22 cellular contexts compared by ENCODE assay signal in genomic region chr7:97015279-97015678, GRCh38. TPM values are rescaled to one million over a fixed set of nuclear protein-coding genes. Genes with fewer than 3 reads are reported as not detected.
DNase-seq lines count a peak whose midpoint lies in the region; ATAC-seq and TF ChIP-seq lines count a peak whose summit lies in the region.
"Had no signal": no experiment of that assay in that cellular context is flagged by ENCODE, and none has a peak within 500 bp of the region (broad histone marks: within the 10 kb centered on the region; RNA-seq: fewer than 3 reads in every experiment).

No MANE protein-coding gene starts in this region.

- peaks cover 28% of the 10 kb centered on the region for H3K27me3 ChIP-seq in SK-N-SH (ENCODE audit: insufficient read depth)

- CTCF ChIA-PET in SK-N-SH (lab: Yijun Ruan, JAX): interaction anchor here (0.6 to 6.3 kb wide), 10 partner anchors 9 to 1098 kb away, joined by 3 to 78 read pairs (median 4); partner anchors contain the start of genes DLX5 and DLX6

- peak overlapping the region; percentile 45 for H3K27ac Mint-ChIP-seq in mesothelial cell of epicardium
- H3K27ac Mint-ChIP-seq: CD4-positive, alpha-beta memory T cell had no signal

- H3K9me3 ChIP-seq in SK-N-MC (ENCODE audit: low read depth, low read length) (no peaks in the 10 kb centered on the region), SK-N-SH (no peaks in the 10 kb centered on the region)

- no peak overlapping the region for H2AFZ ChIP-seq in SK-N-SH (ENCODE audit: low read depth)
- H2AFZ ChIP-seq: GM23248 had no signal

- DNase-seq in NCI-H748 (lab: John Stamatoyannopoulos, UW; ENCODE audit: unreplicated experiment) (peak; percentile 85), NCI-H748 treated with DMSO at 0.1 percent for 48 hours (lab: John Stamatoyannopoulos, UW) (no peak), SK-N-MC (ENCODE audit: low read depth, low spot score) (no peak), mesothelial cell of epicardium (ENCODE audit: low spot score in 2 of 2, unreplicated experiment in 2 of 2) (no peak), Ammon's horn (ENCODE audit: low spot score) (no peak), SK-N-SH (no peak)
- no peak for DNase-seq in activated naive CD4-positive, alpha-beta T cell (lab: John Stamatoyannopoulos, UW)
- DNase-seq: CD4-positive, alpha-beta memory T cell; DMS153; GF-D8; GM23248; MV-4-11; NCI-H187 treated with DMSO at 0.1 percent for 48 hours; NCI-H446; NCI-H69; OCI-M1; Right ventricle myocardium superior had no signal

- POLR2A ChIA-PET in SK-N-SH (lab: Yijun Ruan, JAX): interaction anchor here (1.2 kb wide), 1 partner anchor 9 kb away, joined by 7 read pairs; no protein-coding TSS in a partner anchor

- H3K4me1 Mint-ChIP-seq in mesothelial cell of epicardium: peaks cover 52% of the 10 kb centered on the region

- H3K9me3 Mint-ChIP-seq in mesothelial cell of epicardium: no peaks in the 10 kb centered on the region

- TF ChIP-seq CTCF in mesothelial cell of epicardium (IDR thresholded peaks at IDR 0.05; ENCODE audit: unreplicated experiment) (no peak), SK-N-SH (IDR thresholded peaks at IDR 0.05) (no peak)

- H3F3A ChIP-seq in SK-N-SH (replicated peaks; ENCODE audit: insufficient read depth): no peaks in the 10 kb centered on the region

- H3K79me2 ChIP-seq in SK-N-SH (ENCODE audit: insufficient read depth): no peaks in the 10 kb centered on the region

- ATAC-seq in GM21390 (IDR thresholded peaks at IDR 0.05; ENCODE audit: unreplicated experiment): no peak

- TF ChIP-seq RAD21 in SK-N-SH (IDR thresholded peaks at IDR 0.05; ENCODE audit: low read length): no peak

- 64% methylated on average over 3 of the region's 3 CpGs for WGBS in SK-N-SH (ENCODE audit: low lambda C conversion rate)

- H3K36me3 Mint-ChIP-seq in mesothelial cell of epicardium: peaks cover 17% of the 10 kb centered on the region

- H3K36me3 ChIP-seq in SK-N-MC (ENCODE audit: insufficient read depth, low read length) (no peaks in the 10 kb centered on the region), SK-N-SH (replicated peaks in 1 of 2; ENCODE audit: control insufficient read depth in 1 of 2, insufficient read depth in 2 of 2, low read length in 1 of 2) (peaks cover 0 to 2% of the 10 kb centered on the region in 2 experiments)
- H3K36me3 ChIP-seq: BLaER1 had no signal

- H3K4me1 ChIP-seq in SK-N-SH (ENCODE audit: control insufficient read depth in 1 of 2, insufficient read depth in 2 of 2, low read depth in 1 of 2, low read length in 1 of 2): peaks cover 0 to 8% of the 10 kb centered on the region in 2 experiments; a peak in 3 of 4 replicates

- H3K9me2 ChIP-seq in SK-N-SH: no peaks in the 10 kb centered on the region

- no peak overlapping the region for H3K4me3 Mint-ChIP-seq in mesothelial cell of epicardium

- H3K27me3 Mint-ChIP-seq in mesothelial cell of epicardium (ENCODE audit: low read depth): peaks cover 96% of the 10 kb centered on the region

- peak overlapping the region; percentile 71 for H3K4me3 ChIP-seq in SK-N-MC
- no peak overlapping the region for H3K4me3 ChIP-seq in SK-N-SH (ENCODE audit: low read depth in 2 of 2, low read length in 1 of 2)
- H3K4me3 ChIP-seq: BLaER1, GM23248 had no signal

- H3K27ac ChIP-seq in SK-N-MC (no peak overlapping the region; the same call in 1 of the 2 replicates), SK-N-SH (ENCODE audit: low read depth in 2 of 2, low read length in 1 of 2) (no peak overlapping the region)
- H3K27ac ChIP-seq: BLaER1, GM23248, KMS-11 had no signal

- no peak for TF ChIP-seq EP300 in SK-N-SH (IDR thresholded peaks at IDR 0.05; ENCODE audit: borderline replicate concordance in 1 of 2, low read depth in 1 of 2, low read length in 1 of 2)

- H3K4me2 ChIP-seq in SK-N-SH: no peak overlapping the region
- H3K4me2 ChIP-seq: BLaER1, KMS-11 had no signal

- H4K20me1 ChIP-seq in SK-N-SH (ENCODE audit: insufficient read depth): no peaks in the 10 kb centered on the region

- no peak overlapping the region for H3K9ac ChIP-seq in SK-N-MC (ENCODE audit: insufficient read length)
- no peak overlapping the region for H3K9ac ChIP-seq in SK-N-SH
- H3K9ac ChIP-seq: BLaER1, GM23248, KMS-11 had no signal

TF ChIP-seq in SK-N-SH, 30 proteins besides CTCF, POLR2A, EP300 and RAD21:
- no peak for TF ChIP-seq USF2 (IDR thresholded peaks at IDR 0.05; ENCODE audit: borderline replicate concordance, low read depth, low read length)
- no peak for TF ChIP-seq MXI1 (IDR thresholded peaks at IDR 0.05; ENCODE audit: low read depth, low read length)
- TF ChIP-seq NRF1 (IDR thresholded peaks at IDR 0.05; ENCODE audit: low read depth, low read length): no peak
- TF ChIP-seq TCF12 (IDR thresholded peaks at IDR 0.05): no peak
- no peak for TF ChIP-seq YY1 (IDR thresholded peaks at IDR 0.05; ENCODE audit: low read depth)
- no peak for TF ChIP-seq SIN3A (IDR thresholded peaks at IDR 0.05; ENCODE audit: borderline replicate concordance, low read depth, low read length)
- no peak for TF ChIP-seq ELF1 (IDR thresholded peaks at IDR 0.05)
- no peak for TF ChIP-seq SMC3 (IDR thresholded peaks at IDR 0.05; ENCODE audit: low read depth, low read length)
- no peak for TF ChIP-seq GATA2 (CRISPR knock-in tag; IDR thresholded peaks at IDR 0.05)
- TF ChIP-seq FOXM1 (IDR thresholded peaks at IDR 0.05; ENCODE audit: low read depth): no peak
- no peak for TF ChIP-seq GABPA (IDR thresholded peaks at IDR 0.05; ENCODE audit: low read depth)
- TF ChIP-seq MAX (IDR thresholded peaks at IDR 0.05; ENCODE audit: low read depth): no peak
- no peak for TF ChIP-seq USF1 (IDR thresholded peaks at IDR 0.05; ENCODE audit: borderline replicate concordance, low read depth)
- TF ChIP-seq RFX5 (IDR thresholded peaks at IDR 0.05; ENCODE audit: low read length): no peak
- TF ChIP-seq RXRA (IDR thresholded peaks at IDR 0.05; ENCODE audit: borderline replicate concordance, low read depth): no peak
- no peak for TF ChIP-seq ZBTB33 (IDR thresholded peaks at IDR 0.05; ENCODE audit: borderline replicate concordance, low read depth)
- no peak for TF ChIP-seq POLR2AphosphoS5 (IDR thresholded peaks at IDR 0.05; ENCODE audit: low read depth, low read length)
- TF ChIP-seq JUND (IDR thresholded peaks at IDR 0.05): no peak
- TF ChIP-seq TAF1 (IDR thresholded peaks at IDR 0.05; ENCODE audit: borderline replicate concordance, low read depth, low read length): no peak
- no peak for TF ChIP-seq TEAD4 (IDR thresholded peaks at IDR 0.05; ENCODE audit: borderline replicate concordance, insufficient read depth)

RNA-seq across cellular contexts. Expression of gene DLX5, which starts 9.4 kb away (rescaled TPM):
- total RNA-seq in mesothelial cell of epicardium: 33.4 to 36.9 TPM (median 34.3 TPM) in 3 replicates
- 0.06 TPM in 1 of 2 replicates, not detected in the other for polyA plus RNA-seq in SK-N-SH (2012; rRNA removed)
- 0.08 and 0.26 TPM in 2 replicates for polyA plus RNA-seq in SK-N-SH (2012; cell fraction: cytosol; rRNA removed)
- polyA plus RNA-seq in SK-N-SH (2012; cell fraction: nucleus; rRNA removed): 0.11 and 0.15 TPM in 2 replicates
- total RNA-seq: A172; CD4-positive, alpha-beta memory T cell; GM23248; HT-29; Right ventricle myocardium superior had no signal
- polyA plus RNA-seq: CD4-positive, alpha-beta memory T cell; GM23248 had no signal

RNA-seq across cellular contexts. Expression of gene DLX6, which starts 9.9 kb away (rescaled TPM):
- 10.4 to 11.1 TPM (median 10.9 TPM) in 3 replicates for total RNA-seq in mesothelial cell of epicardium
- polyA plus RNA-seq in SK-N-SH (2012; rRNA removed): 0.23 and 0.37 TPM in 2 replicates
- 0.21 and 0.41 TPM in 2 replicates for polyA plus RNA-seq in SK-N-SH (2012; cell fraction: cytosol; rRNA removed)
- polyA plus RNA-seq in SK-N-SH (2012; cell fraction: nucleus; rRNA removed): 0.35 and 1.1 TPM in 2 replicates
- total RNA-seq: A172; CD4-positive, alpha-beta memory T cell; GM23248; HT-29; Right ventricle myocardium superior had no signal
- polyA plus RNA-seq: CD4-positive, alpha-beta memory T cell; GM23248 had no signal
